In the genomic region with DNA sequence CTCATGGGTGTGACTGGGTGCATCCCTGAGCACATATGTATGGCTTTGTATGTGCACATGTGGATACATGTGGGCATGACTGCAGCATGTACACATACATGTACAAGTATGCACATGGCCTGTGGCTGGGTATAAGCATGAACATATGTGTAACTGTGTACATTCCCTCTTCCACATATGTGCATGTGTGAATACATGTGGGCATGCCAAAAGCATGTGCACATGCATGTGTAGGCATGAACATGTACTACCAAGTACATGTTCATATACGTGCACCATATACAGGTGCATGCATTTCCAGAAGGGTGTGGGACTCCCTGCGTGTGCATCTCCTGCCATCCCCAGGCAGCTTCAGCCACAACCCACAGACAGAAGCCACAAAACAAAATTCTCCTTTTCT, we compare ENCODE assay signal across 18 cellular contexts.
A peak's percentile ranks its signal among the peaks of the same experiment; 100 is the strongest.
DNase-seq lines count a peak whose midpoint lies in the region; ATAC-seq, FAIRE-seq and TF ChIP-seq lines count a peak whose summit lies in the region.
"Had no signal": no experiment of that assay in that cellular context is flagged by ENCODE, and none has a peak within 500 bp of the region (broad histone marks: within the 10 kb centered on the region; RNA-seq: fewer than 3 reads in every experiment).

No MANE protein-coding gene starts in this region.

- CTCF ChIA-PET in endothelial cell of umbilical vein (lab: Charles Lee) = no interaction called here
- CTCF ChIA-PET in MCF 10A (lab: Yijun Ruan, JAX) = interaction anchor here (0.6 kb wide), 2 partner anchors 8 to 420 kb away, joined by 3 to 4 read pairs; no protein-coding TSS in a partner anchor

- no peak overlapping the region for H3K4ac ChIP-seq in neuronal stem cell (ENCODE audit: low read length)

- FAIRE-seq in endothelial cell of umbilical vein (lab: Jason Lieb, UNC) (no peak), urothelium cell line (lab: Jason Lieb, UNC) (peak; percentile 100)
- FAIRE-seq: GM12891, GM18507, H54 had no signal

- no CpG with 5 or more reads among the region's 2 CpGs for WGBS in neuronal stem cell (ENCODE audit: extremely low coverage in 2 of 2, insufficient read length in 2 of 2, insufficient replicate concordance in 1 of 2), 2 donors

- no peaks in the 10 kb centered on the region for H3K4me1 Mint-ChIP-seq in naive thymus-derived CD8-positive, alpha-beta T cell
- no peaks in the 10 kb centered on the region for H3K4me1 Mint-ChIP-seq in MCF 10A (ENCODE audit: insufficient read depth, unreplicated experiment)
- no peaks in the 10 kb centered on the region for H3K4me1 Mint-ChIP-seq in activated naive CD8-positive, alpha-beta T cell treated with anti-CD3 and anti-CD28 coated beads for 36 hours
- H3K4me1 Mint-ChIP-seq: CD4-positive, alpha-beta memory T cell; GM23338 had no signal

- no peak overlapping the region for H2BK120ac ChIP-seq in neuronal stem cell (ENCODE audit: low read depth, low read length)

- peaks cover 0 to 4% (median 0%) of the 10 kb centered on the region in 9 donors for H3K9me3 Mint-ChIP-seq in naive thymus-derived CD8-positive, alpha-beta T cell
- peaks cover 8% of the 10 kb centered on the region for H3K9me3 Mint-ChIP-seq in MCF 10A (ENCODE audit: unreplicated experiment)
- no peaks in the 10 kb centered on the region for H3K9me3 Mint-ChIP-seq in activated naive CD8-positive, alpha-beta T cell treated with anti-CD3 and anti-CD28 coated beads for 36 hours
- H3K9me3 Mint-ChIP-seq: GM23338 had no signal

- H3K36me3 ChIP-seq in BLaER1 treated with 17β-estradiol and CSF1 and Interleukin-3, amounts not matched to agents 10 nM and 100 nM = no peaks in the 10 kb centered on the region
- H3K36me3 ChIP-seq in endothelial cell of umbilical vein (ENCODE audit: control insufficient read depth in 2 of 2, extremely low read depth in 1 of 2, insufficient read depth in 2 of 2, low read length in 2 of 2) (no peaks in the 10 kb centered on the region), neuronal stem cell (replicated peaks in 1 of 2; ENCODE audit: control insufficient read depth in 2 of 2, insufficient read depth in 2 of 2, low read length in 2 of 2) (no peaks in the 10 kb centered on the region)
- H3K36me3 ChIP-seq: HAP-1 had no signal

- intact Hi-C loops in endothelial cell of umbilical vein (cut with micrococcal nuclease) (no loop called here), MCF 10A (cut with micrococcal nuclease) (no loop called here)

- ATAC-seq in naive thymus-derived CD8-positive, alpha-beta T cell = no peak
- ATAC-seq: GM23338 had no signal

- no peak overlapping the region for H2AK5ac ChIP-seq in neuronal stem cell (ENCODE audit: low read depth, low read length)

- no peak overlapping the region for H2BK15ac ChIP-seq in neuronal stem cell (ENCODE audit: low read length)

- no peak overlapping the region for H3K4me3 ChIP-seq in BLaER1 treated with 17β-estradiol and CSF1 and Interleukin-3, amounts not matched to agents 10 nM and 100 nM
- H3K4me3 ChIP-seq in endothelial cell of umbilical vein (replicated peaks in 1 of 3; ENCODE audit: insufficient read depth in 1 of 3, low read depth in 1 of 3, low read length in 3 of 3) (no peak overlapping the region), neuronal stem cell (ENCODE audit: low read length in 2 of 2) (no peak overlapping the region)
- H3K4me3 ChIP-seq: GM23338, HAP-1 had no signal

- H3K79me2 ChIP-seq in endothelial cell of umbilical vein (ENCODE audit: control insufficient read depth, insufficient read depth, low read length) = no peaks in the 10 kb centered on the region

- no peaks in the 10 kb centered on the region for H3K79me1 ChIP-seq in neuronal stem cell (ENCODE audit: low read depth, low read length)

- TF ChIP-seq CTCF in endothelial cell of umbilical vein (IDR thresholded peaks at IDR 0.05; ENCODE audit: extremely low read depth in 1 of 2, insufficient read depth in 1 of 2, low read depth in 1 of 2, low read length in 2 of 2) (no peak), MCF 10A (IDR thresholded peaks at IDR 0.05; ENCODE audit: unreplicated experiment) (no peak)

- TF ChIP-seq POLR2A in endothelial cell of umbilical vein (IDR thresholded peaks at IDR 0.05; ENCODE audit: low read depth, low read length) = no peak

- H2AFZ ChIP-seq in endothelial cell of umbilical vein (ENCODE audit: low read depth, low read length) (no peak overlapping the region), neuronal stem cell (ENCODE audit: low read length) (no peak overlapping the region)
- H2AFZ ChIP-seq: GM23338 had no signal

- no peak overlapping the region for H3K27ac Mint-ChIP-seq in naive thymus-derived CD8-positive, alpha-beta T cell
- H3K27ac Mint-ChIP-seq in MCF 10A (ENCODE audit: low read depth, unreplicated experiment) = no peak overlapping the region
- H3K27ac Mint-ChIP-seq in activated naive CD8-positive, alpha-beta T cell treated with anti-CD3 and anti-CD28 coated beads for 36 hours = no peak overlapping the region
- H3K27ac Mint-ChIP-seq: CD4-positive, alpha-beta memory T cell; GM23338 had no signal

- H3K4me2 ChIP-seq in BLaER1 treated with 17β-estradiol and CSF1 and Interleukin-3, amounts not matched to agents 10 nM and 100 nM = peak overlapping the region in 8 of 11 experiments; percentile 75 to 96 (median 88); a peak in 16 of 22 replicates
- H3K4me2 ChIP-seq in endothelial cell of umbilical vein (ENCODE audit: insufficient read depth, low read length) = no peak overlapping the region
- H3K4me2 ChIP-seq in neuronal stem cell (ENCODE audit: insufficient read depth, low read length, poor library complexity, severe bottlenecking) = no peak overlapping the region
- H3K4me2 ChIP-seq: GM23338 had no signal

- peaks cover 0 to under 1% (median 0%) of the 10 kb centered on the region in 11 experiments; a peak in 1 of 22 replicates for H3K9me3 ChIP-seq in BLaER1 treated with 17β-estradiol and CSF1 and Interleukin-3, amounts not matched to agents 10 nM and 100 nM (replicated peaks in 1 of 11)
- H3K9me3 ChIP-seq in endothelial cell of umbilical vein (replicated peaks; ENCODE audit: control insufficient read depth, insufficient read depth, low read length) = no peaks in the 10 kb centered on the region
- H3K9me3 ChIP-seq in neuronal stem cell (replicated peaks in 1 of 2; ENCODE audit: control insufficient read depth in 2 of 2, insufficient read depth in 1 of 2, low read depth in 1 of 2, low read length in 2 of 2) = peaks cover 0 to 3% of the 10 kb centered on the region in 2 donors
- H3K9me3 ChIP-seq: HAP-1 had no signal

- H3K9me1 ChIP-seq in endothelial cell of umbilical vein (replicated peaks; ENCODE audit: control insufficient read depth, extremely low read depth, insufficient read depth, low read length) = no peaks in the 10 kb centered on the region

- H3K27ac ChIP-seq in BLaER1 treated with 17β-estradiol and CSF1 and Interleukin-3, amounts not matched to agents 10 nM and 100 nM = no peak overlapping the region; a peak in 1 of 22 replicates
- H3K27ac ChIP-seq in endothelial cell of umbilical vein (ENCODE audit: insufficient read depth, low read depth, low read length) = no peak overlapping the region
- no peak overlapping the region for H3K27ac ChIP-seq in neuronal stem cell (replicated peaks; ENCODE audit: low read length)

- H4K8ac ChIP-seq in neuronal stem cell (ENCODE audit: low read depth, low read length) = no peak overlapping the region

- no peak overlapping the region for H3K18ac ChIP-seq in neuronal stem cell (ENCODE audit: low read length)

- BruUV-seq in endothelial cell of umbilical vein (replicated peaks; lab: Mats Ljungman, UMichigan) (no TSS peak), MCF 10A (replicated peaks; lab: Mats Ljungman, UMichigan) (no TSS peak)

- H2BK12ac ChIP-seq in neuronal stem cell (ENCODE audit: low read length) = peak overlapping the region; percentile 51

- H2BK5ac ChIP-seq in neuronal stem cell (ENCODE audit: low read length) = no peak overlapping the region

- no peak for DNase-seq in endothelial cell of umbilical vein (ENCODE audit: low read depth, low spot score)
- DNase-seq in neuronal stem cell (ENCODE audit: low spot score) = no peak
- no peak for DNase-seq in urothelium cell line (ENCODE audit: low spot score)
- no peak for DNase-seq in naive thymus-derived CD8-positive, alpha-beta T cell
- DNase-seq in MCF 10A (ENCODE audit: unreplicated experiment) = no peak
- DNase-seq in activated naive CD8-positive, alpha-beta T cell treated with anti-CD3 and anti-CD28 coated beads for 36 hours = no peak
- DNase-seq: Calu3; CD4-positive, alpha-beta memory T cell; COR-L47; DMS53; DMS79 treated with DMSO at 0.1 percent for 48 hours; GF-D8 had no signal

- H3K14ac ChIP-seq in neuronal stem cell (ENCODE audit: low read length) = peak overlapping the region; percentile 56

- H3K4me1 ChIP-seq in BLaER1 treated with 17β-estradiol and CSF1 and Interleukin-3, amounts not matched to agents 10 nM and 100 nM = peaks cover 14 to 58% (median 42%) of the 10 kb centered on the region in 10 experiments; a peak in 19 of 20 replicates
- H3K4me1 ChIP-seq in endothelial cell of umbilical vein (ENCODE audit: control insufficient read depth, extremely low read depth, insufficient read depth, low read length) (no peaks in the 10 kb centered on the region), neuronal stem cell (ENCODE audit: control insufficient read depth in 2 of 2, insufficient read depth in 1 of 2, low read depth in 1 of 2, low read length in 2 of 2) (no peaks in the 10 kb centered on the region)
- H3K4me1 ChIP-seq: HAP-1 had no signal

- peaks cover 0 to 9% (median 5%) of the 10 kb centered on the region in 5 donors for H3K27me3 Mint-ChIP-seq in naive thymus-derived CD8-positive, alpha-beta T cell
- no peaks in the 10 kb centered on the region for H3K27me3 Mint-ChIP-seq in MCF 10A (ENCODE audit: insufficient read depth, unreplicated experiment)
- no peaks in the 10 kb centered on the region for H3K27me3 Mint-ChIP-seq in activated naive CD8-positive, alpha-beta T cell treated with anti-CD3 and anti-CD28 coated beads for 36 hours
- H3K27me3 Mint-ChIP-seq: CD4-positive, alpha-beta memory T cell had no signal

- H3K36me3 Mint-ChIP-seq in naive thymus-derived CD8-positive, alpha-beta T cell = no peaks in the 10 kb centered on the region
- no peaks in the 10 kb centered on the region for H3K36me3 Mint-ChIP-seq in MCF 10A (ENCODE audit: insufficient read depth, unreplicated experiment)
- H3K36me3 Mint-ChIP-seq in activated naive CD8-positive, alpha-beta T cell treated with anti-CD3 and anti-CD28 coated beads for 36 hours = no peaks in the 10 kb centered on the region
- H3K36me3 Mint-ChIP-seq: CD4-positive, alpha-beta memory T cell had no signal

- H4K20me1 ChIP-seq in BLaER1 treated with 17β-estradiol and CSF1 and Interleukin-3, amounts not matched to agents 10 nM and 100 nM = no peaks in the 10 kb centered on the region
- H4K20me1 ChIP-seq in endothelial cell of umbilical vein (replicated peaks; ENCODE audit: control insufficient read depth, extremely low read depth, insufficient read depth, low read length) = no peaks in the 10 kb centered on the region

- no peaks in the 10 kb centered on the region for H3K27me3 ChIP-seq in BLaER1 treated with 17β-estradiol and CSF1 and Interleukin-3, amounts not matched to agents 10 nM and 100 nM
- peaks cover 4 to 5% of the 10 kb centered on the region in 2 experiments for H3K27me3 ChIP-seq in endothelial cell of umbilical vein (ENCODE audit: control insufficient read depth in 2 of 2, insufficient read depth in 2 of 2, low read length in 2 of 2)
- no peaks in the 10 kb centered on the region for H3K27me3 ChIP-seq in neuronal stem cell (ENCODE audit: control insufficient read depth in 3 of 3, insufficient read depth in 3 of 3, low read depth in 1 of 3, low read length in 3 of 3)

- dilution Hi-C loops in endothelial cell of umbilical vein (cut with MboI; ENCODE audit: extremely low pct_ligation_motif_present, low sequenced_read_pairs) = no loop called here

- H3K9ac ChIP-seq in BLaER1 treated with 17β-estradiol and CSF1 and Interleukin-3, amounts not matched to agents 10 nM and 100 nM = no peak overlapping the region
- no peak overlapping the region for H3K9ac ChIP-seq in endothelial cell of umbilical vein (replicated peaks; ENCODE audit: extremely low read depth, insufficient read depth, low read length)
- no peak overlapping the region for H3K9ac ChIP-seq in neuronal stem cell (ENCODE audit: low read depth, low read length, poor library complexity)

- no peak overlapping the region for H3K23ac ChIP-seq in neuronal stem cell (ENCODE audit: low read depth, low read length, poor library complexity)

- H4K91ac ChIP-seq in neuronal stem cell (ENCODE audit: low read depth, low read length, poor library complexity) = peak overlapping the region; percentile 49

- POLR2A ChIA-PET in endothelial cell of umbilical vein (lab: Charles Lee) (no interaction called here), MCF 10A (lab: Yijun Ruan, JAX) (no interaction called here)
- POLR2A ChIA-PET in naive thymus-derived CD8-positive, alpha-beta T cell (lab: Charles Lee) = no interaction called here

- no peak overlapping the region for H3K4me3 Mint-ChIP-seq in naive thymus-derived CD8-positive, alpha-beta T cell
- no peak overlapping the region for H3K4me3 Mint-ChIP-seq in MCF 10A (ENCODE audit: unreplicated experiment)
- H3K4me3 Mint-ChIP-seq in activated naive CD8-positive, alpha-beta T cell treated with anti-CD3 and anti-CD28 coated beads for 36 hours = no peak overlapping the region
- H3K4me3 Mint-ChIP-seq: CD4-positive, alpha-beta memory T cell; GM23338 had no signal

Comparison
In these comparisons a context has a peak if more than half of its experiments do, and no peak if none do; other contexts are left out.
1. H3K4me2 ChIP-seq: peak in BLaER1 treated with 17β-estradiol and CSF1 and Interleukin-3, amounts not matched to agents 10 nM and 100 nM (8 of 11); none in endothelial cell of umbilical vein (single experiment) and neuronal stem cell (single experiment).